In genomic region chr1:215418876-215419442, GRCh38 we compare ENCODE assay signal across 1 cellular context.
TF ChIP-seq lines count a peak whose summit lies in the region.

No MANE protein-coding gene starts in this region.

TF ChIP-seq in GM23338, 12 proteins besides CTCF, POLR2A, EP300 and RAD21 (continued from another document):
- TF ChIP-seq EZH2phosphoT487 (IDR thresholded peaks at IDR 0.05; ENCODE audit: unreplicated experiment) = no peak
- no peak for TF ChIP-seq ZNF462 (CRISPR knock-in tag; IDR thresholded peaks at IDR 0.05)
- TF ChIP-seq ETS1 (IDR thresholded peaks at IDR 0.05) = no peak
- TF ChIP-seq EZH2 (IDR thresholded peaks at IDR 0.05; ENCODE audit: low read depth, unreplicated experiment) = no peak
- TF ChIP-seq ZNF331 (CRISPR knock-in tag; IDR thresholded peaks at IDR 0.05; ENCODE audit: low read depth) = no peak
- no peak for TF ChIP-seq JUNB (IDR thresholded peaks at IDR 0.05; ENCODE audit: unreplicated experiment)
- TF ChIP-seq REST (IDR thresholded peaks at IDR 0.05; ENCODE audit: unreplicated experiment) = no peak
- no peak for TF ChIP-seq ZNF114 (CRISPR knock-in tag; IDR thresholded peaks at IDR 0.05)
- no peak for TF ChIP-seq STAT1 (IDR thresholded peaks at IDR 0.05; ENCODE audit: unreplicated experiment)
- no peak for TF ChIP-seq NANOG (IDR thresholded peaks at IDR 0.05; ENCODE audit: borderline replicate concordance)
- no peak for TF ChIP-seq CREB1 (CRISPR knock-in tag; IDR thresholded peaks at IDR 0.05; ENCODE audit: low read depth)
TF ChIP-seq in GM23338: peak in this region for 0.
